ENCODE assay signal across 7 cellular contexts in the genomic region with DNA sequence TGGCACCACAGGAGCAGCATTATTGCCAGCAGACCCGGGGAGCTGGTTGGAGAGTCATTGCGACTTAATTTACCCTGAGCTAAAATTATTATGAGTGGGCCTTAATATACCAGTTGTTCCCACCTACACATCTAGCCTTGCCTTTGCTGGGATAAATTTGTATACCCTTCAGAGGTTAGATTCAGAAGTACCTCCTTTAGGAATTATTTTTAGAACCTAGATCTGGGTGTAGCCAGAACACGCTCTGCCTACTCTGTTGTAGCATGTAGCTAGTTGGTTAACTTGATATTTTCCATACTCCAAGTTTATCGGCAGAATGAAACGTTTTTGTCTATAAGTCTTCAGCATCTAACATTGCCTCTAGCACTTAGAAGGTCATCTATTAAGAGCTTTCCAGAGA.
A peak's percentile ranks its signal among the peaks of the same experiment; 100 is the strongest.
DNase-seq lines count a peak whose midpoint lies in the region; ATAC-seq and TF ChIP-seq lines count a peak whose summit lies in the region.
"Not testable (repeated sequence)": the region's sequence is repeated elsewhere in the genome, so short reads cannot be mapped to it uniquely, and the experiment has no call there.

No MANE protein-coding gene starts in this region.

- no CpG with 5 or more reads among the region's 5 CpGs for WGBS in heart left ventricle, 4 donors
- WGBS in heart right ventricle, 2 donors: no CpG with 5 or more reads among the region's 5 CpGs
- WGBS in psoas muscle, 3 donors: no CpG with 5 or more reads among the region's 5 CpGs

- not testable (repeated sequence) for TF ChIP-seq CTCF in heart left ventricle (IDR thresholded peaks at IDR 0.05); heart right ventricle (IDR thresholded peaks at IDR 0.05); psoas muscle (IDR thresholded peaks at IDR 0.05)

- ATAC-seq in Right ventricle myocardium inferior: peak; percentile 60
- ATAC-seq in Right ventricle myocardium superior (ENCODE audit: poor library complexity): peak; percentile 86
- peak; percentile 82 to 93 (median 87) for ATAC-seq in heart left ventricle
- peak; percentile 51 to 90 (median 86) for ATAC-seq in heart right ventricle
- ATAC-seq in left cardiac atrium: peak; percentile 52 to 59
- ATAC-seq in left ventricle myocardium superior: peak; percentile 92
- peak in 3 of 4 donors; percentile 43 to 60 (median 48) for ATAC-seq in psoas muscle

- H3K27me3 ChIP-seq in heart left ventricle; heart right ventricle; psoas muscle (ENCODE audit: insufficient read depth in 3 of 3, low read length in 2 of 3): not testable (repeated sequence)

- not testable (repeated sequence) for H3K4me1 ChIP-seq in heart left ventricle, heart right ventricle, psoas muscle

- intact Hi-C loops in Right ventricle myocardium inferior (cut with DNase I); Right ventricle myocardium superior (cut with DNase I); heart left ventricle (cut with DNase I); heart right ventricle (cut with DNase I); left cardiac atrium (cut with DNase I); left ventricle myocardium superior (cut with micrococcal nuclease); psoas muscle (cut with DNase I): not testable (repeated sequence)

- not testable (repeated sequence) for DNase-seq in Right ventricle myocardium inferior (ENCODE audit: missing footprints); Right ventricle myocardium superior; heart left ventricle; heart right ventricle; left cardiac atrium; left ventricle myocardium superior; psoas muscle

- H3K4me3 ChIP-seq in heart left ventricle, heart right ventricle, psoas muscle: not testable (repeated sequence)

- H3K36me3 ChIP-seq in heart left ventricle; heart right ventricle; psoas muscle (ENCODE audit: insufficient read depth in 1 of 2, low read depth in 1 of 2): not testable (repeated sequence)

- H3K27ac ChIP-seq in heart left ventricle, heart right ventricle, psoas muscle: not testable (repeated sequence)

- H3K9me3 ChIP-seq in heart left ventricle, heart right ventricle, psoas muscle: not testable (repeated sequence)

- TF ChIP-seq POLR2A in heart left ventricle (IDR thresholded peaks at IDR 0.05): not testable (repeated sequence)
